ENCODE assay signal across 22 cellular contexts in the genomic region with DNA sequence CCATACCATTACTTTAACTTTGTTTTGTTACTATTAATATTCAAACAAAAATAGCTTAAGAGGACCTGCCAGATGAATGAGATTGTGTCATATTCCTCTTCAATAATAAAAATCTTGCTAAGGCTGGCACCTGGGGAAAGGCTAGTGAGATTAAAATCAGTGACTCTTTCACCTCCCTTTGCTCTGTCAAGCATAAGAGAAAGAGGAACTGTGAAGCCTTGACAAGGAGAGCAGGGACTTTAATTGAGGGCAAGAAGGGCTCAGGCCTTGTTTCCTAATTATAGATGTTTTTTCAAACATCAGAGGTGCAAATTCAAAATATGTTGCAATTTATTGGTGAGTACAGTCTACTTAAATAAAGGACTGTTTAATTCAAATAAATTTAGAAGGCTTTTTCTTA.
DNase-seq lines count a peak whose midpoint lies in the region; ATAC-seq and TF ChIP-seq lines count a peak whose summit lies in the region.
"Had no signal": no experiment of that assay in that cellular context is flagged by ENCODE, and none has a peak within 500 bp of the region (broad histone marks: within the 10 kb centered on the region; RNA-seq: fewer than 3 reads in every experiment).

No MANE protein-coding gene starts in this region.

- H3F3A ChIP-seq in MM.1S (ENCODE audit: insufficient read depth, low read length), result no peaks in the 10 kb centered on the region

- H3K9me3 ChIP-seq in MM.1S (replicated peaks; ENCODE audit: insufficient read depth, low read length), result no peaks in the 10 kb centered on the region
- H3K9me3 ChIP-seq: esophagus muscularis mucosa had no signal

- no peak overlapping the region for H3K4me3 ChIP-seq in MM.1S (ENCODE audit: low read length)
- H3K4me3 ChIP-seq: esophagus muscularis mucosa, skin epidermis had no signal

- H3K4me1 ChIP-seq in MM.1S (ENCODE audit: low read length), result no peaks in the 10 kb centered on the region
- H3K4me1 ChIP-seq: esophagus muscularis mucosa had no signal

- peak; percentile 47 for ATAC-seq in GM18498 (IDR thresholded peaks at IDR 0.05; ENCODE audit: unreplicated experiment)
- ATAC-seq in GM21786 (IDR thresholded peaks at IDR 0.05; ENCODE audit: unreplicated experiment), result peak; percentile 69
- ATAC-seq in GM18517 (IDR thresholded peaks at IDR 0.05; ENCODE audit: unreplicated experiment), result no peak
- no peak for ATAC-seq in HG02870 (IDR thresholded peaks at IDR 0.05; ENCODE audit: unreplicated experiment)

- no peak overlapping the region for H3K4me2 ChIP-seq in MM.1S (ENCODE audit: low read depth, low read length)

- H3K27me3 ChIP-seq in MM.1S (replicated peaks; ENCODE audit: insufficient read depth, low read length), result no peaks in the 10 kb centered on the region
- H3K27me3 ChIP-seq: esophagus muscularis mucosa had no signal

- no peaks in the 10 kb centered on the region for H3K9me2 ChIP-seq in MM.1S (replicated peaks; ENCODE audit: insufficient read depth, low read length)

- H3K27ac ChIP-seq in MM.1S (ENCODE audit: low read length), result no peak overlapping the region
- H3K27ac ChIP-seq: esophagus muscularis mucosa, skin epidermis had no signal

- H2AFZ ChIP-seq in MM.1S (ENCODE audit: low read length), result no peak overlapping the region

- DNase-seq in MM.1S (peak; percentile 44), left kidney (ENCODE audit: low read depth, low spot score) (peak; percentile 32), COLO668 (lab: John Stamatoyannopoulos, UW; ENCODE audit: unreplicated experiment) (no peak), globus pallidus (ENCODE audit: low spot score) (no peak)
- DNase-seq: activated CD4-positive, alpha-beta T cell treated with anti-CD3 and anti-CD28 coated beads for 4 hours; activated CD8-positive, alpha-beta memory T cell treated with anti-CD3 and anti-CD28 coated beads for 24 hours; activated naive CD4-positive, alpha-beta T cell treated with anti-CD3 and anti-CD28 coated beads, Interleukin-2, amount 50 U/mL, for 16 hours; activated T-cell treated with anti-CD3 and anti-CD28 coated beads for 4 hours; CD4-positive, alpha-beta memory T cell; foreskin fibroblast; head of caudate nucleus; islet precursor cell; NCI-H2029; NCI-H526; SIG-M5; stimulated activated naive CD4-positive, alpha-beta T cell had no signal

- no peak overlapping the region for H3K9ac ChIP-seq in MM.1S (ENCODE audit: low read length)

- no peaks in the 10 kb centered on the region for H4K20me1 ChIP-seq in MM.1S (ENCODE audit: insufficient read depth, low read length)

- H3K36me3 ChIP-seq in MM.1S (replicated peaks; ENCODE audit: insufficient read depth, low read length), result no peaks in the 10 kb centered on the region
- H3K36me3 ChIP-seq: esophagus muscularis mucosa had no signal

- no peak for TF ChIP-seq CTCF in MM.1S (IDR thresholded peaks at IDR 0.05; ENCODE audit: low read length)

- no peaks in the 10 kb centered on the region for H3K79me2 ChIP-seq in MM.1S (ENCODE audit: low read length)

Comparison
In these comparisons a context has a peak if more than half of its experiments do, and no peak if none do; other contexts are left out.
1. ATAC-seq: peak in GM18498 (single experiment) and GM21786 (single experiment); none in GM18517 (single experiment) and HG02870 (single experiment).
2. DNase-seq: peak in MM.1S (single experiment) and left kidney (single experiment); none in COLO668 (single experiment) and globus pallidus (single experiment).